Comparison of ENCODE assay signal across 20 cellular contexts in the genomic region with DNA sequence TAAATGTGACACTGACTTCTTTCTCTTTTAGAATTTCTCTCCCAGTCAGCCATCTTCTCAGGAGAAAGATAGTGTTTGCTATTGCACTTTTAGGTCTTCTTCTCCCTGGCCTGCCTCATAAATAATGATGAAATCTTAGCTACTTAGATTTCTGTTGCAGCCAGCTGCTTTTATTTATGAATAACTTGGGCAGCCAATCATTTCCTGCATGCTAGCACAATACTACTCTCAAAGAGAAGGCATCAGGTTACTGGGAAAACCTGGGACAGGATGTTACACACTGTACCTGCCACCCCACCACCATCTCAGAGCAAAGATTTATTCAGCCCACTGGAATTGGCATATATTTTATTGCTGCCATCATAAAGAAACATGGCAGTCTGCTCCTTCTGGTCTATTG.
A peak's percentile ranks its signal among the peaks of the same experiment; 100 is the strongest.
DNase-seq lines count a peak whose midpoint lies in the region; ATAC-seq, FAIRE-seq and TF ChIP-seq lines count a peak whose summit lies in the region.
"Had no signal": no experiment of that assay in that cellular context is flagged by ENCODE, and none has a peak within 500 bp of the region (broad histone marks: within the 10 kb centered on the region; RNA-seq: fewer than 3 reads in every experiment).

No MANE protein-coding gene starts in this region.

- no peaks in the 10 kb centered on the region for H3K36me3 ChIP-seq in bronchial epithelial cell (ENCODE audit: control insufficient read depth, insufficient read depth, low read length)
- no peaks in the 10 kb centered on the region for H3K36me3 ChIP-seq in CD4-positive, alpha-beta memory T cell (ENCODE audit: insufficient read depth, low read length)

- TF ChIP-seq CTCF in bronchial epithelial cell (IDR thresholded peaks at IDR 0.05; ENCODE audit: insufficient read depth, low read length, severe bottlenecking): no peak

- H3K4me1 Mint-ChIP-seq in CD4-positive, alpha-beta memory T cell: no peaks in the 10 kb centered on the region
- H3K4me1 Mint-ChIP-seq: activated naive CD8-positive, alpha-beta T cell treated with anti-CD3 and anti-CD28 coated beads, Interleukin-2, amount 50 U/mL, for 24 hours had no signal

- H3K36me3 Mint-ChIP-seq in CD4-positive, alpha-beta memory T cell: no peaks in the 10 kb centered on the region

- no peak overlapping the region for H3K4me3 ChIP-seq in bronchial epithelial cell (ENCODE audit: low read depth, low read length)
- H3K4me3 ChIP-seq in CD4-positive, alpha-beta memory T cell (ENCODE audit: low read length in 2 of 2): no peak overlapping the region
- H3K4me3 ChIP-seq: testis had no signal

- FAIRE-seq in bronchial epithelial cell (lab: Jason Lieb, UNC): no peak
- FAIRE-seq: endometrium, kidney had no signal

- CTCF ChIA-PET in CD4-positive, alpha-beta memory T cell (lab: Charles Lee; ENCODE audit: partially characterized antibody): no interaction called here

- no peak for ATAC-seq in HG03175 (IDR thresholded peaks at IDR 0.05; ENCODE audit: unreplicated experiment)
- ATAC-seq: activated CD8-positive, alpha-beta T cell treated with anti-CD3 and anti-CD28 coated beads for 36 hours; activated naive CD8-positive, alpha-beta T cell treated with anti-CD3 and anti-CD28 coated beads, Interleukin-2, amount 50 U/mL, for 24 hours; activated T-cell treated with anti-CD3 and anti-CD28 coated beads, Interleukin-2, amount 50 U/mL, for 72 hours; right cardiac atrium had no signal

- H3K9me3 ChIP-seq in CD4-positive, alpha-beta memory T cell (ENCODE audit: control insufficient read depth in 1 of 2, low read length in 2 of 2): no peaks in the 10 kb centered on the region
- H3K9me3 ChIP-seq: testis had no signal

- H3K27me3 ChIP-seq in bronchial epithelial cell (ENCODE audit: control insufficient read depth, insufficient read depth, low read length): no peaks in the 10 kb centered on the region
- H3K27me3 ChIP-seq in CD4-positive, alpha-beta memory T cell (ENCODE audit: insufficient read depth, low read length): no peaks in the 10 kb centered on the region
- H3K27me3 ChIP-seq: testis had no signal

- DNase-seq in NCI-H2029 (lab: John Stamatoyannopoulos, UW) (peak; percentile 32), NCI-H2029 treated with DMSO at 0.1 percent for 48 hours (lab: John Stamatoyannopoulos, UW) (no peak), M059J (ENCODE audit: low read depth) (peak; percentile 47), bronchial epithelial cell (ENCODE audit: low read depth) (peak; percentile 71), myocyte (ENCODE audit: low read depth) (peak; percentile 13), DMS79 (lab: John Stamatoyannopoulos, UW) (no peak)
- no peak for DNase-seq in CD4-positive, alpha-beta memory T cell
- DNase-seq: activated CD8-positive, alpha-beta T cell treated with anti-CD3 and anti-CD28 coated beads for 36 hours; activated naive CD8-positive, alpha-beta T cell treated with anti-CD3 and anti-CD28 coated beads, Interleukin-2, amount 50 U/mL, for 24 hours; activated T-cell treated with anti-CD3 and anti-CD28 coated beads, Interleukin-2, amount 50 U/mL, for 72 hours; cerebellar nuclear complex; head of caudate nucleus; KBM-7; kidney; NCI-H1417; NCI-H82; right cardiac atrium; testis had no signal

- no peak overlapping the region for H3K27ac Mint-ChIP-seq in CD4-positive, alpha-beta memory T cell
- H3K27ac Mint-ChIP-seq: activated CD8-positive, alpha-beta T cell treated with anti-CD3 and anti-CD28 coated beads for 36 hours; activated naive CD8-positive, alpha-beta T cell treated with anti-CD3 and anti-CD28 coated beads, Interleukin-2, amount 50 U/mL, for 24 hours; activated T-cell treated with anti-CD3 and anti-CD28 coated beads, Interleukin-2, amount 50 U/mL, for 72 hours had no signal

- no peaks in the 10 kb centered on the region for H3K27me3 Mint-ChIP-seq in CD4-positive, alpha-beta memory T cell
- H3K27me3 Mint-ChIP-seq: activated CD8-positive, alpha-beta T cell treated with anti-CD3 and anti-CD28 coated beads for 36 hours; activated naive CD8-positive, alpha-beta T cell treated with anti-CD3 and anti-CD28 coated beads, Interleukin-2, amount 50 U/mL, for 24 hours had no signal

- POLR2A ChIA-PET in CD4-positive, alpha-beta memory T cell (lab: Charles Lee; ENCODE audit: partially characterized antibody): no interaction called here

- no peak overlapping the region for H3K27ac ChIP-seq in CD4-positive, alpha-beta memory T cell (ENCODE audit: low read depth, low read length)
- H3K27ac ChIP-seq: testis had no signal

- no peak overlapping the region for H3K4me3 Mint-ChIP-seq in CD4-positive, alpha-beta memory T cell
- H3K4me3 Mint-ChIP-seq: activated CD8-positive, alpha-beta T cell treated with anti-CD3 and anti-CD28 coated beads for 36 hours; activated naive CD8-positive, alpha-beta T cell treated with anti-CD3 and anti-CD28 coated beads, Interleukin-2, amount 50 U/mL, for 24 hours; activated T-cell treated with anti-CD3 and anti-CD28 coated beads, Interleukin-2, amount 50 U/mL, for 72 hours had no signal

- H3K4me1 ChIP-seq in CD4-positive, alpha-beta memory T cell (ENCODE audit: insufficient read depth, low read length): no peaks in the 10 kb centered on the region
- H3K4me1 ChIP-seq: testis had no signal

- intact Hi-C loops in CD4-positive, alpha-beta memory T cell (cut with micrococcal nuclease): no loop called here

- peaks cover 0 to 21% (median 8%) of the 10 kb centered on the region in 8 donors for H3K9me3 Mint-ChIP-seq in CD4-positive, alpha-beta memory T cell
- H3K9me3 Mint-ChIP-seq: activated CD8-positive, alpha-beta T cell treated with anti-CD3 and anti-CD28 coated beads for 36 hours had no signal

Comparison
In these comparisons a context has a peak if more than half of its experiments do, and no peak if none do; other contexts are left out.
1. DNase-seq: peak in NCI-H2029 (single experiment), M059J (single experiment), bronchial epithelial cell (single experiment) and myocyte (single experiment); none in NCI-H2029 treated with DMSO at 0.1 percent for 48 hours (single experiment), CD4-positive, alpha-beta memory T cell (0 of 5) and DMS79 (single experiment).